ENCODE assay signal across 9 cellular contexts in genomic region chr2:106095478-106096392, GRCh38.
DNase-seq lines count a peak whose midpoint lies in the region; ATAC-seq and TF ChIP-seq lines count a peak whose summit lies in the region.
"Had no signal": no experiment of that assay in that cellular context is flagged by ENCODE, and none has a peak within 500 bp of the region (broad histone marks: within the 10 kb centered on the region; RNA-seq: fewer than 3 reads in every experiment).

No MANE protein-coding gene starts in this region.

- H3K4me3 Mint-ChIP-seq in T-cell (peak overlapping the region; percentile 71 to 80 (median 78)), memory B cell (peak overlapping the region; percentile 42), MCF 10A (ENCODE audit: unreplicated experiment) (no peak overlapping the region)
- peak overlapping the region; percentile 64 for H3K4me3 Mint-ChIP-seq in activated T-helper 1 cell treated with anti-CD3 and anti-CD28 coated beads, Interleukin-12 subunit alpha, Interleukin-12 subunit beta, Interleukin-2, Interleukin-4 antibody, amounts not matched to agents 30 ng/mL and 10 ng/mL and 1 ng/mL, durations not matched to agents 14 hours and 24 hours and 36 hours

- no peak for TF ChIP-seq POLR2A in tibial nerve (IDR thresholded peaks at IDR 0.05)

- peaks cover 63% of the 10 kb centered on the region for H3K36me3 Mint-ChIP-seq in T-cell
- peaks cover 37% of the 10 kb centered on the region for H3K36me3 Mint-ChIP-seq in activated T-helper 1 cell treated with anti-CD3 and anti-CD28 coated beads, Interleukin-12 subunit alpha, Interleukin-12 subunit beta, Interleukin-2, Interleukin-4 antibody, amounts not matched to agents 30 ng/mL and 10 ng/mL and 1 ng/mL, durations not matched to agents 14 hours and 24 hours and 36 hours (ENCODE audit: low read depth)
- H3K36me3 Mint-ChIP-seq in memory B cell = peaks cover 38% of the 10 kb centered on the region
- H3K36me3 Mint-ChIP-seq in MCF 10A (ENCODE audit: insufficient read depth, unreplicated experiment) = peaks cover 16% of the 10 kb centered on the region

- no peaks in the 10 kb centered on the region for H3K9me3 Mint-ChIP-seq in T-cell
- H3K9me3 Mint-ChIP-seq in activated T-helper 1 cell treated with anti-CD3 and anti-CD28 coated beads, Interleukin-12 subunit alpha, Interleukin-12 subunit beta, Interleukin-2, Interleukin-4 antibody, amounts not matched to agents 30 ng/mL and 10 ng/mL and 1 ng/mL, durations not matched to agents 14 hours and 24 hours and 36 hours = no peaks in the 10 kb centered on the region
- no peaks in the 10 kb centered on the region for H3K9me3 Mint-ChIP-seq in memory B cell
- H3K9me3 Mint-ChIP-seq in MCF 10A (ENCODE audit: unreplicated experiment) = no peaks in the 10 kb centered on the region

- POLR2A ChIA-PET in T-cell (lab: Charles Lee) (interaction anchor here in 1 of 2 donors (0.5 to 1.3 kb wide), 2 partner anchors 165 to 297 kb away, joined by 4 to 8 read pairs; no protein-coding TSS in a partner anchor), MCF 10A (lab: Yijun Ruan, JAX) (interaction anchor here (0.5 kb wide), 1 partner anchor 20 kb away, joined by 3 read pairs; no protein-coding TSS in a partner anchor)

- H3K9me3 ChIP-seq in tibial nerve = no peaks in the 10 kb centered on the region
- H3K9me3 ChIP-seq: neutrophil had no signal

- TF ChIP-seq CTCF in MCF 10A (IDR thresholded peaks at IDR 0.05; ENCODE audit: unreplicated experiment) (no peak), tibial nerve (IDR thresholded peaks at IDR 0.05) (no peak)

- H3K4me1 ChIP-seq in tibial nerve = no peaks in the 10 kb centered on the region

- BruUV-seq in MCF 10A (replicated peaks; lab: Mats Ljungman, UMichigan) = no TSS peak

- no peaks in the 10 kb centered on the region for H3K27me3 Mint-ChIP-seq in T-cell
- no peaks in the 10 kb centered on the region for H3K27me3 Mint-ChIP-seq in activated T-helper 1 cell treated with anti-CD3 and anti-CD28 coated beads, Interleukin-12 subunit alpha, Interleukin-12 subunit beta, Interleukin-2, Interleukin-4 antibody, amounts not matched to agents 30 ng/mL and 10 ng/mL and 1 ng/mL, durations not matched to agents 14 hours and 24 hours and 36 hours (ENCODE audit: insufficient read depth)
- H3K27me3 Mint-ChIP-seq in memory B cell = no peaks in the 10 kb centered on the region
- no peaks in the 10 kb centered on the region for H3K27me3 Mint-ChIP-seq in MCF 10A (ENCODE audit: insufficient read depth, unreplicated experiment)

- peak; percentile 80 to 87 (median 82) for ATAC-seq in T-cell (replicated peaks in 1 of 4)
- ATAC-seq in memory B cell (ENCODE audit: low read depth) = peak; percentile 97

- no peak overlapping the region for H3K4me3 ChIP-seq in tibial nerve

- intact Hi-C loops in activated T-helper 1 cell treated with anti-CD3 and anti-CD28 coated beads, Interleukin-12 subunit alpha, Interleukin-12 subunit beta, Interleukin-2, Interleukin-4 antibody, amounts not matched to agents 30 ng/mL and 10 ng/mL and 1 ng/mL, durations not matched to agents 14 hours and 24 hours and 36 hours (cut with micrococcal nuclease) = loop anchor here (1.0 to 10.0 kb wide), 3 partner anchors 349 to 761 kb away; partner anchors contain the start of gene C2orf49
- intact Hi-C loops in MCF 10A (cut with micrococcal nuclease) = no loop called here

- H3K27ac Mint-ChIP-seq in T-cell (peak overlapping the region; percentile 85 to 94), memory B cell (peak overlapping the region; percentile 46), MCF 10A (ENCODE audit: low read depth, unreplicated experiment) (no peak overlapping the region)
- H3K27ac Mint-ChIP-seq in activated T-helper 1 cell treated with anti-CD3 and anti-CD28 coated beads, Interleukin-12 subunit alpha, Interleukin-12 subunit beta, Interleukin-2, Interleukin-4 antibody, amounts not matched to agents 30 ng/mL and 10 ng/mL and 1 ng/mL, durations not matched to agents 14 hours and 24 hours and 36 hours = peak overlapping the region; percentile 86

- peak; percentile 74 to 93 (median 86) for DNase-seq in T-cell
- DNase-seq in activated T-helper 1 cell treated with anti-CD3 and anti-CD28 coated beads, Interleukin-12 subunit alpha, Interleukin-12 subunit beta, Interleukin-2, Interleukin-4 antibody, amounts not matched to agents 30 ng/mL and 10 ng/mL and 1 ng/mL, durations not matched to agents 14 hours and 24 hours and 36 hours (ENCODE audit: low spot score) = peak; percentile 62
- DNase-seq in memory B cell (ENCODE audit: low spot score in 2 of 2) = peak in 1 of 2 donors; percentile 31
- peak; percentile 44 to 59 for DNase-seq in stimulated activated CD8-positive, alpha-beta memory T cell treated with anti-CD3 and anti-CD28 coated beads, Interleukin-7, amount 100 ng/mL, for 48 hours (ENCODE audit: extremely low read depth in 1 of 2, low read depth in 1 of 2)
- no peak for DNase-seq in MCF 10A (ENCODE audit: unreplicated experiment)
- no peak for DNase-seq in NCI-H1930 (lab: John Stamatoyannopoulos, UW)
- DNase-seq in NCI-H69 (lab: John Stamatoyannopoulos, UW) = no peak
- DNase-seq in tibial nerve (ENCODE audit: low spot score in 2 of 2) = no peak

- no peaks in the 10 kb centered on the region for H3K27me3 ChIP-seq in tibial nerve
- H3K27me3 ChIP-seq: neutrophil had no signal

- CTCF ChIA-PET in T-cell (lab: Charles Lee) (interaction anchor here in 1 of 2 donors (0.7 to 1.3 kb wide), 4 partner anchors 10 to 161 kb away, joined by 3 read pairs; no protein-coding TSS in a partner anchor), MCF 10A (lab: Yijun Ruan, JAX) (interaction anchor here (0.6 to 1.3 kb wide), 4 partner anchors 200 to 518 kb away, joined by 3 read pairs; no protein-coding TSS in a partner anchor)

- 83 to 85% methylated on average over 21 of the region's 21 CpGs for WGBS in tibial nerve, 2 donors

- H3K36me3 ChIP-seq in tibial nerve = peaks cover 0 to 94% (median 3%) of the 10 kb centered on the region in 3 donors

- peak overlapping the region in 1 of 4 donors; percentile 63 for H3K27ac ChIP-seq in tibial nerve
- H3K27ac ChIP-seq: neutrophil had no signal

- peaks cover 80 to 87% (median 81%) of the 10 kb centered on the region in 3 donors for H3K4me1 Mint-ChIP-seq in T-cell
- peaks cover 31% of the 10 kb centered on the region for H3K4me1 Mint-ChIP-seq in activated T-helper 1 cell treated with anti-CD3 and anti-CD28 coated beads, Interleukin-12 subunit alpha, Interleukin-12 subunit beta, Interleukin-2, Interleukin-4 antibody, amounts not matched to agents 30 ng/mL and 10 ng/mL and 1 ng/mL, durations not matched to agents 14 hours and 24 hours and 36 hours (ENCODE audit: low read depth)
- H3K4me1 Mint-ChIP-seq in memory B cell = peaks cover 12% of the 10 kb centered on the region
- H3K4me1 Mint-ChIP-seq in MCF 10A (ENCODE audit: insufficient read depth, unreplicated experiment) = no peaks in the 10 kb centered on the region

- no peak for TF ChIP-seq EP300 in tibial nerve (IDR thresholded peaks at IDR 0.05)

Comparison
In these comparisons a context has a peak if more than half of its experiments do, and no peak if none do; other contexts are left out.
1. DNase-seq: peak in T-cell (34 of 34), activated T-helper 1 cell treated with anti-CD3 and anti-CD28 coated beads, Interleukin-12 subunit alpha, Interleukin-12 subunit beta, Interleukin-2, Interleukin-4 antibody, amounts not matched to agents 30 ng/mL and 10 ng/mL and 1 ng/mL, durations not matched to agents 14 hours and 24 hours and 36 hours (single experiment) and stimulated activated CD8-positive, alpha-beta memory T cell treated with anti-CD3 and anti-CD28 coated beads, Interleukin-7, amount 100 ng/mL, for 48 hours (2 of 2); none in MCF 10A (single experiment), NCI-H1930 (0 of 2), NCI-H69 (single experiment) and tibial nerve (0 of 2).